Comparison of ENCODE assay signal across 19 cellular contexts in genomic region chr13:112684444-112684843, GRCh38.
"Had no signal": no experiment of that assay in that cellular context is flagged by ENCODE, and none has a peak within 500 bp of the region (broad histone marks: within the 10 kb centered on the region; RNA-seq: fewer than 3 reads in every experiment).

No MANE protein-coding gene starts in this region.

- H3K9me3 ChIP-seq: esophagus muscularis mucosa, gastrocnemius medialis, heart right ventricle, left ventricle myocardium inferior, neutrophil, sigmoid colon, testis, tibial nerve, uterus had no signal

- H3K27ac ChIP-seq: epithelial cell of prostate, esophagus muscularis mucosa, gastrocnemius medialis, heart right ventricle, left ventricle myocardium inferior, neutrophil, sigmoid colon, skin epidermis, testis, tibial nerve, uterus had no signal

- ATAC-seq: gastrocnemius medialis; heart right ventricle; naive thymus-derived CD8-positive, alpha-beta T cell; stimulated activated naive B cell treated with anti-CD40 and anti-IgM and Interleukin-4, amounts not matched to agents 10 μg/mL and 1 μg/mL and 100 μg/mL, for 72 hours; stimulated activated naive CD8-positive, alpha-beta T cell treated with anti-CD3 and anti-CD28 coated beads, Interleukin-15, amount 100 ng/mL, for 72 hours had no signal

- DNase-seq: effector memory CD4-positive, alpha-beta T cell; gastrocnemius medialis; heart right ventricle; islet precursor cell; left ventricle myocardium inferior; mesendoderm; naive thymus-derived CD8-positive, alpha-beta T cell; sigmoid colon; stimulated activated CD4-positive, alpha-beta T cell treated with anti-CD3 and anti-CD28 coated beads, Interleukin-2, amount 100 ng/mL, for 24 hours; stimulated activated CD4-positive, alpha-beta T cell treated with anti-CD3 and anti-CD28 coated beads, Interleukin-4, amount 100 ng/mL, for 4 hours; stimulated activated naive B cell treated with anti-CD40 and anti-IgM and Interleukin-4, amounts not matched to agents 10 μg/mL and 1 μg/mL and 100 μg/mL, for 72 hours; stimulated activated naive CD8-positive, alpha-beta T cell treated with anti-CD3 and anti-CD28 coated beads, Interleukin-15, amount 100 ng/mL, for 72 hours; testis; uterus had no signal

- H3K9me3 Mint-ChIP-seq: naive thymus-derived CD8-positive, alpha-beta T cell; stimulated activated naive B cell treated with anti-CD40 and anti-IgM and Interleukin-4, amounts not matched to agents 10 μg/mL and 1 μg/mL and 100 μg/mL, for 72 hours; stimulated activated naive CD8-positive, alpha-beta T cell treated with anti-CD3 and anti-CD28 coated beads, Interleukin-15, amount 100 ng/mL, for 72 hours had no signal

- H3K36me3 ChIP-seq: esophagus muscularis mucosa, gastrocnemius medialis, heart right ventricle, left ventricle myocardium inferior, neutrophil, sigmoid colon, uterus had no signal

- H3K4me3 Mint-ChIP-seq: naive thymus-derived CD8-positive, alpha-beta T cell; stimulated activated naive B cell treated with anti-CD40 and anti-IgM and Interleukin-4, amounts not matched to agents 10 μg/mL and 1 μg/mL and 100 μg/mL, for 72 hours; stimulated activated naive CD8-positive, alpha-beta T cell treated with anti-CD3 and anti-CD28 coated beads, Interleukin-15, amount 100 ng/mL, for 72 hours had no signal

- H3K36me3 Mint-ChIP-seq: naive thymus-derived CD8-positive, alpha-beta T cell had no signal

- H3K27me3 ChIP-seq: esophagus muscularis mucosa, gastrocnemius medialis, heart right ventricle, neutrophil, sigmoid colon, testis, tibial nerve, uterus had no signal

- H3K4me1 ChIP-seq: gastrocnemius medialis, uterus had no signal

- H3K27ac Mint-ChIP-seq: stimulated activated naive B cell treated with anti-CD40 and anti-IgM and Interleukin-4, amounts not matched to agents 10 μg/mL and 1 μg/mL and 100 μg/mL, for 72 hours; stimulated activated naive CD8-positive, alpha-beta T cell treated with anti-CD3 and anti-CD28 coated beads, Interleukin-15, amount 100 ng/mL, for 72 hours had no signal

- H3K27me3 Mint-ChIP-seq: naive thymus-derived CD8-positive, alpha-beta T cell; stimulated activated naive B cell treated with anti-CD40 and anti-IgM and Interleukin-4, amounts not matched to agents 10 μg/mL and 1 μg/mL and 100 μg/mL, for 72 hours; stimulated activated naive CD8-positive, alpha-beta T cell treated with anti-CD3 and anti-CD28 coated beads, Interleukin-15, amount 100 ng/mL, for 72 hours had no signal

- H3K4me3 ChIP-seq: esophagus muscularis mucosa, gastrocnemius medialis, heart right ventricle, left ventricle myocardium inferior, sigmoid colon, skin epidermis, testis, tibial nerve, uterus had no signal
